1 cellular context compared by ENCODE assay signal in genomic region chr17:2064511-2064910, GRCh38.
TF ChIP-seq lines count a peak whose summit lies in the region.

No MANE protein-coding gene starts in this region.

TF ChIP-seq in endothelial cell of umbilical vein, 7 proteins besides CTCF, POLR2A, EP300 and RAD21 (continued from another document):
- TF ChIP-seq, protein P1, sequence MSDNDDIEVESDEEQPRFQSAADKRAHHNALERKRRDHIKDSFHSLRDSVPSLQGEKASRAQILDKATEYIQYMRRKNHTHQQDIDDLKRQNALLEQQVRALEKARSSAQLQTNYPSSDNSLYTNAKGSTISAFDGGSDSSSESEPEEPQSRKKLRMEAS (IDR thresholded peaks at IDR 0.05; ENCODE audit: insufficient read depth, insufficient read length), result no peak
- TF ChIP-seq JUN (IDR thresholded peaks at IDR 0.05; ENCODE audit: borderline replicate concordance, insufficient read depth, insufficient read length, low read depth) (no peak), POLR2AphosphoS5 (IDR thresholded peaks at IDR 0.05; ENCODE audit: insufficient read depth, low read depth, low read length) (no peak)
